9 cellular contexts compared by ENCODE assay signal in genomic region chr19:6963937-6964336, GRCh38. TPM values are rescaled to one million over a fixed set of nuclear protein-coding genes. Genes with fewer than 3 reads are reported as not detected.
DNase-seq lines count a peak whose midpoint lies in the region; ATAC-seq and TF ChIP-seq lines count a peak whose summit lies in the region.
"Had no signal": no experiment of that assay in that cellular context is flagged by ENCODE, and none has a peak within 500 bp of the region (broad histone marks: within the 10 kb centered on the region; RNA-seq: fewer than 3 reads in every experiment).

No MANE protein-coding gene starts in this region.

- H3K36me3 Mint-ChIP-seq in activated CD4-positive, alpha-beta T cell treated with anti-CD3 and anti-CD28 coated beads, Interleukin-2, amount 10 ng/mL, durations not matched to agents 24 days and 14 days (ENCODE audit: low read depth): no peaks in the 10 kb centered on the region

- H3K4me1 Mint-ChIP-seq in activated CD4-positive, alpha-beta T cell treated with anti-CD3 and anti-CD28 coated beads, Interleukin-2, amount 10 ng/mL, durations not matched to agents 24 days and 14 days: no peaks in the 10 kb centered on the region

- no peak for ATAC-seq in HG03139 (IDR thresholded peaks at IDR 0.05; ENCODE audit: unreplicated experiment)
- no peak for ATAC-seq in HG02970 (IDR thresholded peaks at IDR 0.05; ENCODE audit: low FRiP score, unreplicated experiment)

- no peaks in the 10 kb centered on the region for H3K27me3 Mint-ChIP-seq in activated CD4-positive, alpha-beta T cell treated with anti-CD3 and anti-CD28 coated beads, Interleukin-2, amount 10 ng/mL, durations not matched to agents 24 days and 14 days

- H3K9me3 Mint-ChIP-seq in activated CD4-positive, alpha-beta T cell treated with anti-CD3 and anti-CD28 coated beads, Interleukin-2, amount 10 ng/mL, durations not matched to agents 24 days and 14 days: peaks cover 12% of the 10 kb centered on the region

- no peak overlapping the region for H3K4me3 Mint-ChIP-seq in activated CD4-positive, alpha-beta T cell treated with anti-CD3 and anti-CD28 coated beads, Interleukin-2, amount 10 ng/mL, durations not matched to agents 24 days and 14 days

- intact Hi-C loops in activated CD4-positive, alpha-beta T cell treated with anti-CD3 and anti-CD28 coated beads, Interleukin-2, amount 10 ng/mL, durations not matched to agents 24 days and 14 days (cut with micrococcal nuclease): no loop called here

- no peak overlapping the region for H3K4me3 ChIP-seq in fibroblast of mammary gland (ENCODE audit: control insufficient read depth, low read depth, low read length)

- no peak overlapping the region for H3K27ac Mint-ChIP-seq in activated CD4-positive, alpha-beta T cell treated with anti-CD3 and anti-CD28 coated beads, Interleukin-2, amount 10 ng/mL, durations not matched to agents 24 days and 14 days

- peak; percentile 30 for TF ChIP-seq CTCF in fibroblast of mammary gland (conservative IDR thresholded peaks at IDR 0.05; ENCODE audit: control insufficient read depth, insufficient read depth, low read depth, low read length)

- DNase-seq in NCI-H82 (lab: John Stamatoyannopoulos, UW): peak; percentile 3
- no peak for DNase-seq in NCI-H82 treated with DMSO at 0.1 percent for 48 hours (lab: John Stamatoyannopoulos, UW; ENCODE audit: unreplicated experiment)
- DNase-seq in activated CD4-positive, alpha-beta T cell treated with anti-CD3 and anti-CD28 coated beads, Interleukin-2, amount 10 ng/mL, durations not matched to agents 24 days and 14 days: peak; percentile 78
- DNase-seq in fibroblast of mammary gland (ENCODE audit: low read depth): no peak
- peak; percentile 10 to 13 for DNase-seq in stimulated activated CD8-positive, alpha-beta memory T cell treated with anti-CD3 and anti-CD28 coated beads, Interleukin-7, amount 100 ng/mL, for 1 hour (ENCODE audit: low read depth in 2 of 2)
- DNase-seq in amygdala (lab: John Stamatoyannopoulos, UW): no peak

RNA-seq across cellular contexts. Expression of gene MBD3L2B, which starts 57.3 kb away (rescaled TPM):
- not detected in 2 replicates for total RNA-seq in activated CD4-positive, alpha-beta T cell treated with anti-CD3 and anti-CD28 coated beads, Interleukin-2, amount 10 ng/mL, durations not matched to agents 24 days and 14 days
- total RNA-seq: fibroblast of lung had no signal

Comparison
In these comparisons a context has a peak if more than half of its experiments do, and no peak if none do; other contexts are left out.
1. DNase-seq: peak in NCI-H82 (single experiment), activated CD4-positive, alpha-beta T cell treated with anti-CD3 and anti-CD28 coated beads, Interleukin-2, amount 10 ng/mL, durations not matched to agents 24 days and 14 days (single experiment) and stimulated activated CD8-positive, alpha-beta memory T cell treated with anti-CD3 and anti-CD28 coated beads, Interleukin-7, amount 100 ng/mL, for 1 hour (2 of 2); none in NCI-H82 treated with DMSO at 0.1 percent for 48 hours (single experiment), fibroblast of mammary gland (single experiment) and amygdala (0 of 56).